ENCODE assay signal across 8 cellular contexts in genomic region chr6:37432590-37432915, GRCh38. TPM values are rescaled to one million over a fixed set of nuclear protein-coding genes. Genes with fewer than 3 reads are reported as not detected.
DNase-seq lines count a peak whose midpoint lies in the region; ATAC-seq and TF ChIP-seq lines count a peak whose summit lies in the region.

No MANE protein-coding gene starts in this region.

- H3K4me1 ChIP-seq in mesodermal cell (ENCODE audit: control insufficient read depth, insufficient read depth, low read length, poor library complexity, severe bottlenecking) = peaks cover 6% of the 10 kb centered on the region

- peak overlapping the region; percentile 59 for H3K27ac ChIP-seq in mesodermal cell (ENCODE audit: low read depth, low read length, severe bottlenecking)

- no peaks in the 10 kb centered on the region for H3K9me3 ChIP-seq in mesodermal cell (ENCODE audit: control insufficient read depth, low read length)

- TF ChIP-seq CTCF in cardiac fibroblast (IDR thresholded peaks at IDR 0.05; ENCODE audit: low read depth, low read length) = no peak

- in situ Hi-C loops in G401 (cut with HindIII; ENCODE audit: low sequenced_read_pairs) = no loop called here

- peak overlapping the region; percentile 84 to 87 for H3K4me3 ChIP-seq in cardiac fibroblast (replicated peaks in 1 of 2; ENCODE audit: low read depth in 2 of 2, low read length in 2 of 2)
- peak overlapping the region; percentile 99 for H3K4me3 ChIP-seq in mesodermal cell (ENCODE audit: extremely low read depth, insufficient read depth, low read length, poor library complexity, severe bottlenecking)

- ATAC-seq in HG03460 (IDR thresholded peaks at IDR 0.05; ENCODE audit: unreplicated experiment) = peak; percentile 9

- peaks cover 21% of the 10 kb centered on the region for H3K36me3 ChIP-seq in mesodermal cell (ENCODE audit: control insufficient read depth, insufficient read depth, low read length)

- DNase-seq in G401 (ENCODE audit: low spot score) = peak; percentile 70
- DNase-seq in cardiac fibroblast (ENCODE audit: low read depth in 2 of 2) = no peak
- no peak for DNase-seq in NCI-H1417 (lab: John Stamatoyannopoulos, UW)
- no peak for DNase-seq in stimulated activated naive CD4-positive, alpha-beta T cell treated with Interleukin-2 at 50 U/mL for 16 hours (lab: John Stamatoyannopoulos, UW)
- DNase-seq in SKM-1 (lab: John Stamatoyannopoulos, UW; ENCODE audit: unreplicated experiment) = no peak
- DNase-seq in activated CD8-positive, alpha-beta memory T cell treated with anti-CD3 and anti-CD28 coated beads, Interleukin-2, amount 50 U/mL, for 48 hours = no peak

- 53 to 62% methylated on average over 3 of the region's 7 CpGs for WGBS in mesodermal cell (ENCODE audit: insufficient coverage in 2 of 2), 2 experiments

RNA-seq across cellular contexts. Expression of gene CMTR1, which starts 0.5 kb away (rescaled TPM):
- 47.7 and 48.8 TPM in 2 replicates for total RNA-seq in G401 (2014; rRNA removed; shearing (Covaris generic))
- 31.8 TPM for polyA plus RNA-seq in mesodermal cell (2013, experiment 1 of 2)
- 27.8 TPM for polyA plus RNA-seq in mesodermal cell (2013, experiment 2 of 2)
